In genomic region chr18:12884521-12885323, GRCh38 we compare ENCODE assay signal across 8 cellular contexts. TPM values are rescaled to one million over a fixed set of nuclear protein-coding genes. Genes with fewer than 3 reads are reported as not detected.
DNase-seq lines count a peak whose midpoint lies in the region; ATAC-seq and TF ChIP-seq lines count a peak whose summit lies in the region.

No MANE protein-coding gene starts in this region.

- peak; percentile 62 for DNase-seq in NCI-H146 treated with DMSO at 0.1 percent for 48 hours (lab: John Stamatoyannopoulos, UW; ENCODE audit: unreplicated experiment)
- DNase-seq in NCI-H146 (lab: John Stamatoyannopoulos, UW), result no peak
- DNase-seq in RWPE2 (ENCODE audit: low spot score), result no peak
- DNase-seq in esophagus squamous epithelium (lab: John Stamatoyannopoulos, UW), result no peak
- DNase-seq in prostate gland (ENCODE audit: low spot score), result no peak
- no peak for DNase-seq in NCI-H1436 (lab: John Stamatoyannopoulos, UW)

- no peak for TF ChIP-seq POLR2A in esophagus squamous epithelium (IDR thresholded peaks at IDR 0.05)
- TF ChIP-seq POLR2A in prostate gland (IDR thresholded peaks at IDR 0.05), result no peak

- ATAC-seq in RWPE2 (ENCODE audit: low read depth), result no peak
- no peak for ATAC-seq in GM18907 (IDR thresholded peaks at IDR 0.05; ENCODE audit: unreplicated experiment)
- no peak for ATAC-seq in HG03521 (IDR thresholded peaks at IDR 0.05; ENCODE audit: unreplicated experiment)

- intact Hi-C loops in esophagus squamous epithelium (cut with DNase I), result no loop called here
- intact Hi-C loops in prostate gland (cut with DNase I), result loop anchor here (2.0 to 10.0 kb wide), 3 partner anchors 106 to 610 kb away; partner anchors contain the start of genes CEP192 and PRELID3A

- no peaks in the 10 kb centered on the region for H3K9me3 ChIP-seq in RWPE2 (ENCODE audit: severe bottlenecking)
- no peaks in the 10 kb centered on the region for H3K9me3 ChIP-seq in esophagus squamous epithelium
- no peaks in the 10 kb centered on the region for H3K9me3 ChIP-seq in prostate gland

- peaks cover 18% of the 10 kb centered on the region for H3K4me1 ChIP-seq in RWPE2 (ENCODE audit: insufficient read depth, poor library complexity, severe bottlenecking)
- H3K4me1 ChIP-seq in esophagus squamous epithelium, result peaks cover 12 to 49% (median 14%) of the 10 kb centered on the region in 3 donors
- H3K4me1 ChIP-seq in prostate gland (replicated peaks), result no peaks in the 10 kb centered on the region

- 13 to 22% methylated on average over 20 of the region's 20 CpGs for WGBS in esophagus squamous epithelium, 2 donors
- WGBS in prostate gland, result 22% methylated on average over 20 of the region's 20 CpGs

- H3K4me3 ChIP-seq in RWPE2 (ENCODE audit: severe bottlenecking), result peak overlapping the region; percentile 64
- peak overlapping the region; percentile 67 to 97 (median 85) for H3K4me3 ChIP-seq in esophagus squamous epithelium
- peak overlapping the region; percentile 63 to 88 for H3K4me3 ChIP-seq in prostate gland

- H3K27ac ChIP-seq in RWPE2 (ENCODE audit: poor library complexity, severe bottlenecking) (peak overlapping the region; percentile 80), esophagus squamous epithelium (peak overlapping the region; percentile 97 to 100 (median 98)), prostate gland (peak overlapping the region; percentile 98 to 99)

- TF ChIP-seq CTCF in RWPE2 (IDR thresholded peaks at IDR 0.05; ENCODE audit: poor library complexity, severe bottlenecking), result no peak
- TF ChIP-seq CTCF in esophagus squamous epithelium (IDR thresholded peaks at IDR 0.05), result no peak
- TF ChIP-seq CTCF in prostate gland (IDR thresholded peaks at IDR 0.05), result no peak

- no peaks in the 10 kb centered on the region for H3K36me3 ChIP-seq in RWPE2 (ENCODE audit: low read depth)
- H3K36me3 ChIP-seq in esophagus squamous epithelium, result no peaks in the 10 kb centered on the region
- H3K36me3 ChIP-seq in prostate gland, result no peaks in the 10 kb centered on the region

- no peaks in the 10 kb centered on the region for H3K27me3 ChIP-seq in RWPE2 (ENCODE audit: insufficient read depth, poor library complexity, severe bottlenecking)
- no peaks in the 10 kb centered on the region for H3K27me3 ChIP-seq in esophagus squamous epithelium
- no peaks in the 10 kb centered on the region for H3K27me3 ChIP-seq in prostate gland (replicated peaks; ENCODE audit: insufficient read depth)

RNA-seq across cellular contexts. Expression of gene PTPN2, which starts 0.7 kb away (rescaled TPM):
- 10 to 100 TPM; 31.8 to 37.9 (median 33.4) TPM for total RNA-seq in esophagus squamous epithelium
- total RNA-seq in prostate gland, result 10 to 100 TPM; 25.0 to 34.0 TPM
